2 cellular contexts compared by ENCODE assay signal in genomic region chr13:40777166-40777956, GRCh38.
TF ChIP-seq lines count a peak whose summit lies in the region.

No MANE protein-coding gene starts in this region.

TF ChIP-seq in GM23338, 12 proteins besides CTCF, POLR2A, EP300 and RAD21:
- TF ChIP-seq ETS1 (IDR thresholded peaks at IDR 0.05) = no peak
- TF ChIP-seq JUNB (IDR thresholded peaks at IDR 0.05; ENCODE audit: unreplicated experiment) = no peak
- no peak for TF ChIP-seq STAT1 (IDR thresholded peaks at IDR 0.05; ENCODE audit: unreplicated experiment)
- no peak for TF ChIP-seq NANOG (IDR thresholded peaks at IDR 0.05; ENCODE audit: borderline replicate concordance)
- no peak for TF ChIP-seq POLR2AphosphoS5 (IDR thresholded peaks at IDR 0.05; ENCODE audit: low read depth)
- TF ChIP-seq EZH2 (IDR thresholded peaks at IDR 0.05; ENCODE audit: low read depth, unreplicated experiment) = no peak

TF ChIP-seq in K562, 482 proteins besides CTCF, POLR2A, EP300 and RAD21 (continued from another document):
- TF ChIP-seq CBX1 (IDR thresholded peaks at IDR 0.05; ENCODE audit: low read depth) = no peak
- TF ChIP-seq TARDBP (IDR thresholded peaks at IDR 0.05) = no peak
- peak; percentile 66 for TF ChIP-seq FOSL1 (tag; conservative IDR thresholded peaks at IDR 0.05)
- no peak for TF ChIP-seq ZNF133 (CRISPR knock-in tag; IDR thresholded peaks at IDR 0.05)
- TF ChIP-seq HDAC6 (IDR thresholded peaks at IDR 0.05; ENCODE audit: low read depth, low read length) = no peak
- TF ChIP-seq GABPA (tag; conservative IDR thresholded peaks at IDR 0.05; ENCODE audit: low read depth) = no peak
- TF ChIP-seq, protein P1, sequence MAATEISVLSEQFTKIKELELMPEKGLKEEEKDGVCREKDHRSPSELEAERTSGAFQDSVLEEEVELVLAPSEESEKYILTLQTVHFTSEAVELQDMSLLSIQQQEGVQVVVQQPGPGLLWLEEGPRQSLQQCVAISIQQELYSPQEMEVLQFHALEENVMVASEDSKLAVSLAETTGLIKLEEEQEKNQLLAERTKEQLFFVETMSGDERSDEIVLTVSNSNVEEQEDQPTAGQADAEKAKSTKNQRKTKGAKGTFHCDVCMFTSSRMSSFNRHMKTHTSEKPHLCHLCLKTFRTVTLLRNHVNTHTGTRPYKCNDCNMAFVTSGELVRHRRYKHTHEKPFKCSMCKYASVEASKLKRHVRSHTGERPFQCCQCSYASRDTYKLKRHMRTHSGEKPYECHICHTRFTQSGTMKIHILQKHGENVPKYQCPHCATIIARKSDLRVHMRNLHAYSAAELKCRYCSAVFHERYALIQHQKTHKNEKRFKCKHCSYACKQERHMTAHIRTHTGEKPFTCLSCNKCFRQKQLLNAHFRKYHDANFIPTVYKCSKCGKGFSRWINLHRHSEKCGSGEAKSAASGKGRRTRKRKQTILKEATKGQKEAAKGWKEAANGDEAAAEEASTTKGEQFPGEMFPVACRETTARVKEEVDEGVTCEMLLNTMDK (IDR thresholded peaks at IDR 0.05; ENCODE audit: borderline replicate concordance, insufficient read depth, low read depth, low read length, poor library complexity, severe bottlenecking) = peak; percentile 18
- no peak for TF ChIP-seq ZNF140 (CRISPR knock-in tag; IDR thresholded peaks at IDR 0.05)
- peak; percentile 23; the same call in 1 of the 2 replicates for TF ChIP-seq ZFX (CRISPR knock-in tag; IDR thresholded peaks at IDR 0.05)
- TF ChIP-seq NR2F6 (CRISPR knock-in tag; IDR thresholded peaks at IDR 0.05) = no peak
- TF ChIP-seq PTRF (tag; IDR thresholded peaks at IDR 0.05) = no peak
- TF ChIP-seq CBFB (CRISPR knock-in tag; IDR thresholded peaks at IDR 0.05) = no peak
- no peak for TF ChIP-seq ZBTB12 (CRISPR knock-in tag; IDR thresholded peaks at IDR 0.05)
- peak; percentile 28; the same call in 1 of the 2 replicates for TF ChIP-seq SMC3 (conservative IDR thresholded peaks at IDR 0.05; ENCODE audit: insufficient read depth, low read depth, low read length)
- TF ChIP-seq RBM25 (IDR thresholded peaks at IDR 0.05; ENCODE audit: low read depth, low read length, severe bottlenecking) = no peak
- TF ChIP-seq ZBTB17 (CRISPR knock-in tag; IDR thresholded peaks at IDR 0.05) = no peak
